In the genomic region with DNA sequence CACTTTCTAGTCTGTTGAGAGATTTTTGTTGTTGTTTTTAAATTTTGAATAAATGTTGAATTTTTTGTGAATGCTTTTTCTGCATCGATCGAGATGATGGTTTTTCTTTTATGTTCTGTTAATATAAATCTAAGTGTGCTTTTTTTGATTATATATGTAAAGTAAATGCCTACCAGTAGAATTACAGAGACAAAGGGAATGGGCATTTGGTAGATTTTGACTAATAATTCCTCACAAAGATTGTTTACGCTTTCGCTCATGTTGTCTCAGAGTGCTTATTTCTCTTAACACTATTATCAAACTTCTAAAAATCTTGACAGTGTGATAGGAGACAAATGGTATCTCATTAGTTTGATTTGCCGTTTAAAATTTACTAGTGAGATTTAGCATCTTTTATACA, we compare ENCODE assay signal across 20 cellular contexts. TPM values are rescaled to one million over a fixed set of nuclear protein-coding genes. Genes with fewer than 3 reads are reported as not detected.
"Had no signal": no experiment of that assay in that cellular context is flagged by ENCODE, and none has a peak within 500 bp of the region (broad histone marks: within the 10 kb centered on the region; RNA-seq: fewer than 3 reads in every experiment).

No MANE protein-coding gene starts in this region.

- H3K4me2 ChIP-seq: hepatocyte had no signal

- H2AFZ ChIP-seq: hepatocyte had no signal

- H3K27ac ChIP-seq: colonic mucosa, esophagus squamous epithelium, hepatocyte, neutrophil, testis, transverse colon had no signal

- ATAC-seq: left colon; left ventricle myocardium superior; sciatic nerve; stimulated activated naive B cell treated with anti-CD40 and anti-IgM and Interleukin-4, amounts not matched to agents 10 μg/mL and 1 μg/mL and 100 μg/mL, for 72 hours; stimulated activated naive CD8-positive, alpha-beta T cell treated with anti-CD3 and anti-CD28 coated beads, Interleukin-15, amount 100 ng/mL, for 72 hours had no signal

- H3K4me3 ChIP-seq: colonic mucosa, esophagus squamous epithelium, hepatocyte, lung, testis, transverse colon had no signal

- H3K27me3 ChIP-seq: colonic mucosa, esophagus squamous epithelium, hepatocyte, neutrophil, testis, transverse colon had no signal

- H3K79me2 ChIP-seq: hepatocyte had no signal

- DNase-seq: colonic mucosa; dermis blood vessel endothelial cell; esophagus squamous epithelium; foreskin fibroblast; left colon; left ventricle myocardium superior; mesenchymal stem cell; naive B cell; nephron progenitor cell; posterior cingulate gyrus; stimulated activated CD4-positive, alpha-beta T cell treated with anti-CD3 and anti-CD28 coated beads, Interleukin-2, amount 100 ng/mL, for 24 hours; stimulated activated CD4-positive, alpha-beta T cell treated with anti-CD3 and anti-CD28 coated beads, Interleukin-4, amount 100 ng/mL, for 4 hours; stimulated activated naive B cell treated with anti-CD40 and anti-IgM and Interleukin-4, amounts not matched to agents 10 μg/mL and 1 μg/mL and 100 μg/mL, for 72 hours; stimulated activated naive CD8-positive, alpha-beta T cell treated with anti-CD3 and anti-CD28 coated beads, Interleukin-15, amount 100 ng/mL, for 72 hours; testis; transverse colon had no signal

- H3K4me1 ChIP-seq: colonic mucosa, testis, transverse colon had no signal

- H3K36me3 ChIP-seq: colonic mucosa, esophagus squamous epithelium, neutrophil, transverse colon had no signal

- H3K9me3 ChIP-seq: colonic mucosa, neutrophil, testis had no signal

RNA-seq across cellular contexts. Expression of gene MYO3B, which starts 3.7 kb away (rescaled TPM):
- total RNA-seq: dermis blood vessel endothelial cell had no signal
